18 cellular contexts compared by ENCODE assay signal in the genomic region with DNA sequence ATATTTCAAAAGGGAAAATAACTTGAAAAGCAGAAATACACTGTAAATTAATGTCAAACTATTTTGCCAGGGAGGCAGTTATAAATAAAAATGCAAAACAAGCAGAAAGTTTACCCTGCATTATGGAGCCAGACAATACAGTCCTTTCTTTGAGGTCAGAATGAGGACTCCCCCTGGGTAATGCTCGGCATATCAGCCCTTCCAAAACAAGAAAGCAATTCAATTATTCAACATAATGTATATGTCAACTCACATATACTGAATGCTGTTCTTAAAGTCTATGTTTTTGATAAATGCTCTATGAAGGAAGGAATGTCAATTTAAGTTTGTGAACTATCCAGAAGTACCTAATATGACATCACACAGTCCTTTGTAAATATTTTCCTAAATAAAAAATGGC.
DNase-seq lines count a peak whose midpoint lies in the region; ATAC-seq lines count a peak whose summit lies in the region.
"Had no signal": no experiment of that assay in that cellular context is flagged by ENCODE, and none has a peak within 500 bp of the region (broad histone marks: within the 10 kb centered on the region; RNA-seq: fewer than 3 reads in every experiment).

No MANE protein-coding gene starts in this region.

- H3K27ac Mint-ChIP-seq in stimulated activated naive CD8-positive, alpha-beta T cell treated with anti-CD3 and anti-CD28 coated beads, Interleukin-15, Interleukin-2, amounts not matched to agents 100 ng/mL and 50 ng/mL, for 24 hours, result peak overlapping the region; percentile 6
- peak overlapping the region; percentile 77 for H3K27ac Mint-ChIP-seq in central memory CD8-positive, alpha-beta T cell (ENCODE audit: low read depth)
- H3K27ac Mint-ChIP-seq: HFFc6, IgD-negative memory B cell had no signal

- peaks cover 73% of the 10 kb centered on the region for H3K36me3 Mint-ChIP-seq in stimulated activated naive CD8-positive, alpha-beta T cell treated with anti-CD3 and anti-CD28 coated beads, Interleukin-15, Interleukin-2, amounts not matched to agents 100 ng/mL and 50 ng/mL, for 24 hours (ENCODE audit: low read depth)
- peaks cover 61% of the 10 kb centered on the region for H3K36me3 Mint-ChIP-seq in central memory CD8-positive, alpha-beta T cell (ENCODE audit: insufficient read depth)

- H3K27me3 Mint-ChIP-seq in stimulated activated naive CD8-positive, alpha-beta T cell treated with anti-CD3 and anti-CD28 coated beads, Interleukin-15, Interleukin-2, amounts not matched to agents 100 ng/mL and 50 ng/mL, for 24 hours, result no peaks in the 10 kb centered on the region
- no peaks in the 10 kb centered on the region for H3K27me3 Mint-ChIP-seq in central memory CD8-positive, alpha-beta T cell
- H3K27me3 Mint-ChIP-seq: CD4-positive, alpha-beta memory T cell; IgD-negative memory B cell had no signal

- no peak for DNase-seq in stimulated activated naive CD8-positive, alpha-beta T cell treated with anti-CD3 and anti-CD28 coated beads, Interleukin-15, Interleukin-2, amounts not matched to agents 100 U/mL and 50 U/mL, for 24 hours
- DNase-seq in NCI-H526 treated with DMSO at 0.1 percent for 48 hours (lab: John Stamatoyannopoulos, UW), result peak; percentile 22
- no peak for DNase-seq in central memory CD8-positive, alpha-beta T cell (ENCODE audit: low spot score in 2 of 2)
- no peak for DNase-seq in AG08395 (ENCODE audit: low spot score)
- DNase-seq in AG08396 (ENCODE audit: low spot score), result no peak
- DNase-seq: 8988T; AML-193; Calu3; CD4-positive, alpha-beta memory T cell; DMS79 treated with DMSO at 0.1 percent for 48 hours; GF-D8; GM23248; HFFc6; KBM-7 had no signal

- peaks cover 11% of the 10 kb centered on the region for H3K4me1 Mint-ChIP-seq in stimulated activated naive CD8-positive, alpha-beta T cell treated with anti-CD3 and anti-CD28 coated beads, Interleukin-15, Interleukin-2, amounts not matched to agents 100 ng/mL and 50 ng/mL, for 24 hours (ENCODE audit: low read depth)
- H3K4me1 Mint-ChIP-seq in central memory CD8-positive, alpha-beta T cell, result peaks cover 5% of the 10 kb centered on the region
- H3K4me1 Mint-ChIP-seq: IgD-negative memory B cell had no signal

- no peak for ATAC-seq in stimulated activated naive CD8-positive, alpha-beta T cell treated with anti-CD3 and anti-CD28 coated beads, Interleukin-15, Interleukin-2, amounts not matched to agents 100 U/mL and 50 U/mL, for 24 hours
- no peak for ATAC-seq in central memory CD8-positive, alpha-beta T cell (replicated peaks; ENCODE audit: extremely low read depth, poor library complexity, severe bottlenecking)
- ATAC-seq in GM21515 (IDR thresholded peaks at IDR 0.05; ENCODE audit: unreplicated experiment), result no peak
- ATAC-seq: HepG2 had no signal

- no peaks in the 10 kb centered on the region for H3K9me3 Mint-ChIP-seq in stimulated activated naive CD8-positive, alpha-beta T cell treated with anti-CD3 and anti-CD28 coated beads, Interleukin-15, Interleukin-2, amounts not matched to agents 100 ng/mL and 50 ng/mL, for 24 hours
- no peaks in the 10 kb centered on the region for H3K9me3 Mint-ChIP-seq in central memory CD8-positive, alpha-beta T cell
- H3K9me3 Mint-ChIP-seq: CD4-positive, alpha-beta memory T cell; HFFc6; IgD-negative memory B cell had no signal

- no peak overlapping the region for H3K4me3 Mint-ChIP-seq in stimulated activated naive CD8-positive, alpha-beta T cell treated with anti-CD3 and anti-CD28 coated beads, Interleukin-15, Interleukin-2, amounts not matched to agents 100 ng/mL and 50 ng/mL, for 24 hours
- no peak overlapping the region for H3K4me3 Mint-ChIP-seq in central memory CD8-positive, alpha-beta T cell
- H3K4me3 Mint-ChIP-seq: CD4-positive, alpha-beta memory T cell; HFFc6; IgD-negative memory B cell had no signal
